In genomic region chr22:25357056-25357455, GRCh38 we compare ENCODE assay signal across 25 cellular contexts.
"Had no signal": no experiment of that assay in that cellular context is flagged by ENCODE, and none has a peak within 500 bp of the region (broad histone marks: within the 10 kb centered on the region; RNA-seq: fewer than 3 reads in every experiment).

No MANE protein-coding gene starts in this region.

- H3K4me3 ChIP-seq: esophagus squamous epithelium, right atrium auricular region, thoracic aorta, vagina had no signal

- H3K4me1 ChIP-seq: parathyroid adenoma had no signal

- H3K27ac ChIP-seq: epithelial cell of prostate, esophagus squamous epithelium, parathyroid adenoma, right atrium auricular region, thoracic aorta, vagina had no signal

- ATAC-seq: left ventricle myocardium superior; naive thymus-derived CD8-positive, alpha-beta T cell; stimulated activated naive CD8-positive, alpha-beta T cell treated with anti-CD3 and anti-CD28 coated beads, Interleukin-15, Interleukin-2, amounts not matched to agents 100 U/mL and 50 U/mL, for 24 hours had no signal

- H3K9me3 ChIP-seq: esophagus squamous epithelium, right atrium auricular region, SK-N-SH, thoracic aorta, vagina had no signal

- DNase-seq: activated CD4-positive, alpha-beta memory T cell treated with anti-CD3 and anti-CD28 coated beads, Interleukin-2, amount 10 ng/mL, durations not matched to agents 7 days and 5 days; activated CD4-positive, alpha-beta T cell treated with anti-CD3 and anti-CD28 coated beads, Interleukin-2, amount 10 ng/mL, durations not matched to agents 7 days and 5 days; activated CD4-positive, CD25-positive, alpha-beta regulatory T cell treated with anti-CD3 and anti-CD28 coated beads, Interleukin-2, amount 50 U/mL, for 72 hours; activated CD8-positive, alpha-beta memory T cell treated with anti-CD3 and anti-CD28 coated beads, Interleukin-2, amount 50 U/mL, for 48 hours; activated naive CD4-positive, alpha-beta T cell treated with anti-CD3 and anti-CD28 coated beads for 36 hours; activated T-cell treated with anti-CD3 and anti-CD28 coated beads, Interleukin-2, amount 50 U/mL, for 48 hours; amniotic stem cell; central memory CD4-positive, alpha-beta T cell; effector CD4-positive, alpha-beta T cell; esophagus squamous epithelium; foreskin melanocyte; left ventricle myocardium superior; naive thymus-derived CD8-positive, alpha-beta T cell; nucleus accumbens; SK-N-SH; stimulated activated CD4-positive, alpha-beta T cell treated with anti-CD3 and anti-CD28 coated beads, Interleukin-4, amount 100 ng/mL, for 1 hour; stimulated activated naive CD8-positive, alpha-beta T cell treated with anti-CD3 and anti-CD28 coated beads, Interleukin-15, Interleukin-2, amounts not matched to agents 100 U/mL and 50 U/mL, for 24 hours; SW 1271; T-helper 9 cell; trophoblast cell had no signal

- H3K27me3 ChIP-seq: esophagus squamous epithelium, right atrium auricular region, vagina had no signal
